12 cellular contexts compared by ENCODE assay signal in the genomic region with DNA sequence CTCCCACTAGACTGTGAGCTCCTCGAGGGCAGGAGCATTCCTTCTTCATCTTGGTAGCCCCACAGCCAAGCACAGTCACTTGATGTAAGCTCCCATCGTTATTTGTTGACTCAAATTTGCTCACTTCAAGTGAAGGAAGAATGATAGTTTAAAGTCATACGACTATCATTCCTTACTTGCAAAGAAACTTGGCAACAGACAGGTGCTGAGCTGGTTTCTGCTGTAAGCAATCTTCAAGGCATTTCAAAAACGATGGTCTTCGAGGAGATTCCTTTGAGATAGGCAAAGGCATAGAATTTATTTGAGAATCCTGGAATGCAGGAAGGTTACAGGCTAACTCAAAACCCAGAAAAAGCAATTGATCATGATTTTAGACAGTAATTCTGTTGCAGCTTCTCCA.
A peak's percentile ranks its signal among the peaks of the same experiment; 100 is the strongest.
DNase-seq lines count a peak whose midpoint lies in the region; ATAC-seq and TF ChIP-seq lines count a peak whose summit lies in the region.
"Had no signal": no experiment of that assay in that cellular context is flagged by ENCODE, and none has a peak within 500 bp of the region (broad histone marks: within the 10 kb centered on the region; RNA-seq: fewer than 3 reads in every experiment).

No MANE protein-coding gene starts in this region.

- TF ChIP-seq CTCF in astrocyte of the spinal cord (IDR thresholded peaks at IDR 0.05; ENCODE audit: low read depth, low read length) (no peak), fibroblast of pulmonary artery (IDR thresholded peaks at IDR 0.05; ENCODE audit: low read length, missing control alignments) (no peak)

- ATAC-seq in GM21737 (IDR thresholded peaks at IDR 0.05; ENCODE audit: unreplicated experiment) (no peak), HG02763 (IDR thresholded peaks at IDR 0.05; ENCODE audit: unreplicated experiment) (no peak), HG02885 (IDR thresholded peaks at IDR 0.05; ENCODE audit: poor library complexity, unreplicated experiment) (no peak)

- peak; percentile 10 for DNase-seq in AG08395 (ENCODE audit: low spot score)
- peak; percentile 21 for DNase-seq in RKO (ENCODE audit: low spot score)
- peak; percentile 23 for DNase-seq in astrocyte of the spinal cord (ENCODE audit: low read depth, low spot score)
- DNase-seq in fibroblast of pulmonary artery (ENCODE audit: low read depth) = peak; percentile 6
- no peak for DNase-seq in glomerular visceral epithelial cell (ENCODE audit: extremely low spot score)
- DNase-seq: NCI-H1105, NCI-H187, NCI-H446 treated with DMSO at 0.1 percent for 48 hours, Right ventricle myocardium superior had no signal

- in situ Hi-C loops in astrocyte of the spinal cord (cut with HindIII; ENCODE audit: low sequenced_read_pairs) = no loop called here

- H3K4me3 ChIP-seq in astrocyte of the spinal cord (ENCODE audit: low read depth, low read length) (no peak overlapping the region), fibroblast of pulmonary artery (replicated peaks; ENCODE audit: low read depth, low read length) (no peak overlapping the region)
